Comparison of ENCODE assay signal across 22 cellular contexts in the genomic region with DNA sequence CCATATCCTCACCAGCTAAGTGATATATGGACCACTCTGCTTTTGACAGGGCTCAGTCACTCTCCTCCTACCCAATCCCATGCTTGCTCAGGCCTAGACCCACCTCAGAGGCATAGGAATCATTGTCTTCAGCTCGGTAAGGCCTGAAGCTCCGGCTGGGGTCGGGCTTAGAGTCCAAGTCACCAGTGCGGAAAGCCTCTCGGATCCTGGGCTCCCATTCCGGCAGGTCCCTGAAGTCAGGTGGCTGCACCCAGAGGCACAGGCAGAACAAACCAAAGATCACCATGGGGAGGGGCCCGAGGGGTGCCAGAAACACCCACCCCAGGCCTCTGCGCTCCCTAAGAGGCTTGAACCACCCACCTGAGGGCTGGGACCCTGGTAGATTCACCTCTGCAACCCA.
"Had no signal": no experiment of that assay in that cellular context is flagged by ENCODE, and none has a peak within 500 bp of the region (broad histone marks: within the 10 kb centered on the region; RNA-seq: fewer than 3 reads in every experiment).

No MANE protein-coding gene starts in this region.

- H3K27me3 Mint-ChIP-seq: activated CD4-positive, alpha-beta T cell treated with anti-CD3 and anti-CD28 coated beads, Interleukin-2, amount 10 ng/mL, durations not matched to agents 7 days and 5 days; brain; central memory CD8-positive, alpha-beta T cell; naive B cell had no signal

- H3K9me3 ChIP-seq: lower lobe of right lung, spleen had no signal

- H3K27me3 ChIP-seq: spleen had no signal

- H3K27ac ChIP-seq: epithelial cell of prostate, lower lobe of right lung, spleen, WERI-Rb-1 had no signal

- H3K4me3 ChIP-seq: lower lobe of right lung, spleen had no signal

- H3K4me1 ChIP-seq: lower lobe of right lung had no signal

- H3K27ac Mint-ChIP-seq: activated CD4-positive, alpha-beta T cell treated with anti-CD3 and anti-CD28 coated beads, Interleukin-2, amount 10 ng/mL, durations not matched to agents 7 days and 5 days; activated CD8-positive, alpha-beta T cell treated with anti-CD3 and anti-CD28 coated beads, Interleukin-2, amount 10 ng/mL, durations not matched to agents 7 days and 5 days; activated naive CD4-positive, alpha-beta T cell treated with anti-CD3 and anti-CD28 coated beads, Interleukin-2, amount 50 U/mL, for 72 hours; naive B cell; T-helper 2 cell treated with Interferon-gamma antibody and Interleukin-4, amounts not matched to agents 5 μg/mL and 100 μg/mL, for 36 hours had no signal

- ATAC-seq: activated CD8-positive, alpha-beta T cell treated with anti-CD3 and anti-CD28 coated beads, Interleukin-2, amount 10 ng/mL, durations not matched to agents 7 days and 5 days; activated naive CD4-positive, alpha-beta T cell treated with anti-CD3 and anti-CD28 coated beads, Interleukin-2, amount 50 U/mL, for 72 hours; lower lobe of right lung; SK-N-SH treated with all-trans-retinoic acid at 6 μM for 48 hours had no signal

- DNase-seq: activated CD4-positive, alpha-beta T cell treated with anti-CD3 and anti-CD28 coated beads, Interleukin-2, amount 10 ng/mL, durations not matched to agents 7 days and 5 days; activated CD4-positive, CD25-positive, alpha-beta regulatory T cell treated with anti-CD3 and anti-CD28 coated beads, Interleukin-2, amount 50 U/mL, for 72 hours; activated CD8-positive, alpha-beta T cell treated with anti-CD3 and anti-CD28 coated beads, Interleukin-2, amount 10 ng/mL, durations not matched to agents 7 days and 5 days; aorta; foreskin fibroblast; left colon; lower lobe of right lung; mesendoderm; naive B cell; occipital lobe; retina; spleen; stimulated activated CD4-positive, alpha-beta T cell treated with anti-CD3 and anti-CD28 coated beads, Interleukin-4, amount 100 ng/mL, for 24 hours; stimulated activated naive CD4-positive, alpha-beta T cell treated with Interleukin-2 at 50 U/mL for 16 hours; WERI-Rb-1 had no signal

- H3K4me3 Mint-ChIP-seq: activated CD4-positive, alpha-beta T cell treated with anti-CD3 and anti-CD28 coated beads, Interleukin-2, amount 10 ng/mL, durations not matched to agents 7 days and 5 days; activated CD8-positive, alpha-beta T cell treated with anti-CD3 and anti-CD28 coated beads, Interleukin-2, amount 10 ng/mL, durations not matched to agents 7 days and 5 days; brain; central memory CD8-positive, alpha-beta T cell; naive B cell; neural crest cell; T-helper 2 cell treated with Interferon-gamma antibody and Interleukin-4, amounts not matched to agents 5 μg/mL and 100 μg/mL, for 36 hours had no signal

- H3K36me3 Mint-ChIP-seq: activated naive CD4-positive, alpha-beta T cell treated with anti-CD3 and anti-CD28 coated beads, Interleukin-2, amount 50 U/mL, for 72 hours had no signal

- H3K9me3 Mint-ChIP-seq: activated CD4-positive, alpha-beta T cell treated with anti-CD3 and anti-CD28 coated beads, Interleukin-2, amount 10 ng/mL, durations not matched to agents 7 days and 5 days; activated naive CD4-positive, alpha-beta T cell treated with anti-CD3 and anti-CD28 coated beads, Interleukin-2, amount 50 U/mL, for 72 hours; brain; central memory CD8-positive, alpha-beta T cell; naive B cell; neural crest cell; T-helper 2 cell treated with Interferon-gamma antibody and Interleukin-4, amounts not matched to agents 5 μg/mL and 100 μg/mL, for 36 hours had no signal
